ENCODE assay signal across 25 cellular contexts in the genomic region with DNA sequence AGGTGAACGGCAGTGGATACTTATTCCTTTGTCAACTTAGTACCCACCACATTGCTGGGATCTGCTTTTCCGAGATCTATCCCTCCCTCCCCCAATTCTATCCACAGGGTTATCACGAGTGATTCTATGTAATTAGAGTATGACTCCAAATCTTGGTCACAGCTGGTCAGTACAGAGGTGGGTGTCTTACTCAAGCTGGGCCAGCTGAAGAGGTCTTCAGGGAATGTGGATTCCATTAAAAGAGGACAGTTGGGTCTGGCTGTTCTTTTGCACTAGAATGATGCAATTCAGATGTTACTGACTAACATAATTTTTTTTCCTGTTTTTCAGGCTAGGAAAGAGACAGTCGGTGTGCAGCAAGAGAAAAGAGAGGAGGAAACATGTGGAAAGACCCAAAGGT.
"Had no signal": no experiment of that assay in that cellular context is flagged by ENCODE, and none has a peak within 500 bp of the region (broad histone marks: within the 10 kb centered on the region; RNA-seq: fewer than 3 reads in every experiment).

No MANE protein-coding gene starts in this region.

- H3K27ac ChIP-seq: brain microvascular endothelial cell, coronary artery, dorsolateral prefrontal cortex, foreskin keratinocyte had no signal

- H3K36me3 Mint-ChIP-seq: activated CD4-positive, alpha-beta memory T cell treated with anti-CD3 and anti-CD28 coated beads for 36 hours; activated naive CD8-positive, alpha-beta T cell had no signal

- H3K4me1 Mint-ChIP-seq: activated CD4-positive, alpha-beta T cell treated with anti-CD3 and anti-CD28 coated beads for 36 hours; activated CD4-positive, alpha-beta T cell treated with anti-CD3 and anti-CD28 coated beads, Interleukin-2, amount 10 ng/mL, durations not matched to agents 24 days and 14 days; activated T-helper 17 cell treated with anti-CD3 and anti-CD28 coated beads, Interleukin-2, amount 50 U/mL, for 72 hours had no signal

- H3K4me3 Mint-ChIP-seq: activated CD4-positive, alpha-beta memory T cell treated with anti-CD3 and anti-CD28 coated beads for 36 hours; activated CD4-positive, alpha-beta T cell treated with anti-CD3 and anti-CD28 coated beads for 36 hours; activated CD4-positive, alpha-beta T cell treated with anti-CD3 and anti-CD28 coated beads, Interleukin-2, amount 10 ng/mL, durations not matched to agents 24 days and 14 days; activated CD8-positive, alpha-beta T cell treated with anti-CD3 and anti-CD28 coated beads, Interleukin-2, amount 10 ng/mL, durations not matched to agents 7 days and 5 days; activated naive CD8-positive, alpha-beta T cell; activated T-cell treated with anti-CD3 and anti-CD28 coated beads, Interleukin-2, amount 50 U/mL, for 4 hours; activated T-helper 17 cell treated with anti-CD3 and anti-CD28 coated beads, Interleukin-2, amount 50 U/mL, for 72 hours; central memory CD8-positive, alpha-beta T cell; dendritic cell treated with granulocyte-macrophage colony-stimulating factor and Interleukin-4, amounts not matched to agents 40 ng/mL and 50 ng/mL, for 4 days; endodermal cell had no signal

- H3K36me3 ChIP-seq: brain microvascular endothelial cell had no signal

- DNase-seq: activated CD4-positive, alpha-beta memory T cell treated with anti-CD3 and anti-CD28 coated beads for 36 hours; activated CD4-positive, alpha-beta T cell treated with anti-CD3 and anti-CD28 coated beads for 36 hours; activated CD4-positive, alpha-beta T cell treated with anti-CD3 and anti-CD28 coated beads, Interleukin-2, amount 10 ng/mL, durations not matched to agents 24 days and 14 days; activated CD4-positive, CD25-positive, alpha-beta regulatory T cell; activated CD4-positive, CD25-positive, alpha-beta regulatory T cell treated with anti-CD3 and anti-CD28 coated beads, Interleukin-2, amount 50 U/mL, for 72 hours; activated CD8-positive, alpha-beta memory T cell treated with anti-CD3 and anti-CD28 coated beads, Interleukin-2, amount 50 U/mL, for 48 hours; activated CD8-positive, alpha-beta T cell treated with anti-CD3 and anti-CD28 coated beads, Interleukin-2, amount 10 ng/mL, durations not matched to agents 7 days and 5 days; activated effector memory CD4-positive, alpha-beta T cell treated with Interleukin-2 at 50 U/mL for 16 hours; activated gamma-delta T cell treated with Interleukin-2 at 50 U/mL for 16 hours; activated naive CD4-positive, alpha-beta T cell treated with anti-CD3 and anti-CD28 coated beads, Interleukin-2, amount 50 U/mL, for 16 hours; activated naive CD4-positive, alpha-beta T cell treated with Interleukin-2 at 50 U/mL for 16 hours; activated T-cell treated with anti-CD3 and anti-CD28 coated beads, Interleukin-2, amount 50 U/mL, for 4 hours; amniotic stem cell; anterior cingulate cortex; brain microvascular endothelial cell; dorsolateral prefrontal cortex; effector memory CD4-positive, alpha-beta T cell; endodermal cell; foreskin keratinocyte had no signal

- ATAC-seq: activated CD4-positive, alpha-beta T cell treated with anti-CD3 and anti-CD28 coated beads for 36 hours; activated CD8-positive, alpha-beta T cell treated with anti-CD3 and anti-CD28 coated beads, Interleukin-2, amount 10 ng/mL, durations not matched to agents 7 days and 5 days; activated T-cell treated with anti-CD3 and anti-CD28 coated beads, Interleukin-2, amount 50 U/mL, for 4 hours; activated T-helper 17 cell treated with anti-CD3 and anti-CD28 coated beads, Interleukin-2, amount 50 U/mL, for 72 hours; esophagus mucosa; foreskin keratinocyte had no signal

- H3K4me1 ChIP-seq: foreskin keratinocyte had no signal

- H3K27ac Mint-ChIP-seq: activated CD4-positive, alpha-beta memory T cell treated with anti-CD3 and anti-CD28 coated beads for 36 hours; activated CD4-positive, alpha-beta T cell treated with anti-CD3 and anti-CD28 coated beads for 36 hours; activated CD4-positive, alpha-beta T cell treated with anti-CD3 and anti-CD28 coated beads, Interleukin-2, amount 10 ng/mL, durations not matched to agents 24 days and 14 days; activated CD8-positive, alpha-beta T cell treated with anti-CD3 and anti-CD28 coated beads, Interleukin-2, amount 10 ng/mL, durations not matched to agents 7 days and 5 days; activated naive CD8-positive, alpha-beta T cell; activated T-helper 17 cell treated with anti-CD3 and anti-CD28 coated beads, Interleukin-2, amount 50 U/mL, for 72 hours; dendritic cell treated with granulocyte-macrophage colony-stimulating factor and Interleukin-4, amounts not matched to agents 40 ng/mL and 50 ng/mL, for 4 days; endodermal cell had no signal

- H3K27me3 ChIP-seq: brain microvascular endothelial cell, foreskin keratinocyte had no signal

- H3K27me3 Mint-ChIP-seq: activated CD4-positive, alpha-beta T cell treated with anti-CD3 and anti-CD28 coated beads, Interleukin-2, amount 10 ng/mL, durations not matched to agents 24 days and 14 days; dendritic cell treated with granulocyte-macrophage colony-stimulating factor and Interleukin-4, amounts not matched to agents 40 ng/mL and 50 ng/mL, for 4 days had no signal

- H3K4me3 ChIP-seq: coronary artery, dorsolateral prefrontal cortex had no signal

- H3K9me3 Mint-ChIP-seq: activated CD4-positive, alpha-beta memory T cell treated with anti-CD3 and anti-CD28 coated beads for 36 hours; activated CD4-positive, alpha-beta T cell treated with anti-CD3 and anti-CD28 coated beads, Interleukin-2, amount 10 ng/mL, durations not matched to agents 24 days and 14 days; activated T-cell treated with anti-CD3 and anti-CD28 coated beads, Interleukin-2, amount 50 U/mL, for 4 hours; activated T-helper 17 cell treated with anti-CD3 and anti-CD28 coated beads, Interleukin-2, amount 50 U/mL, for 72 hours; dendritic cell treated with granulocyte-macrophage colony-stimulating factor and Interleukin-4, amounts not matched to agents 40 ng/mL and 50 ng/mL, for 4 days; endodermal cell had no signal
